9 cellular contexts compared by ENCODE assay signal in the genomic region with DNA sequence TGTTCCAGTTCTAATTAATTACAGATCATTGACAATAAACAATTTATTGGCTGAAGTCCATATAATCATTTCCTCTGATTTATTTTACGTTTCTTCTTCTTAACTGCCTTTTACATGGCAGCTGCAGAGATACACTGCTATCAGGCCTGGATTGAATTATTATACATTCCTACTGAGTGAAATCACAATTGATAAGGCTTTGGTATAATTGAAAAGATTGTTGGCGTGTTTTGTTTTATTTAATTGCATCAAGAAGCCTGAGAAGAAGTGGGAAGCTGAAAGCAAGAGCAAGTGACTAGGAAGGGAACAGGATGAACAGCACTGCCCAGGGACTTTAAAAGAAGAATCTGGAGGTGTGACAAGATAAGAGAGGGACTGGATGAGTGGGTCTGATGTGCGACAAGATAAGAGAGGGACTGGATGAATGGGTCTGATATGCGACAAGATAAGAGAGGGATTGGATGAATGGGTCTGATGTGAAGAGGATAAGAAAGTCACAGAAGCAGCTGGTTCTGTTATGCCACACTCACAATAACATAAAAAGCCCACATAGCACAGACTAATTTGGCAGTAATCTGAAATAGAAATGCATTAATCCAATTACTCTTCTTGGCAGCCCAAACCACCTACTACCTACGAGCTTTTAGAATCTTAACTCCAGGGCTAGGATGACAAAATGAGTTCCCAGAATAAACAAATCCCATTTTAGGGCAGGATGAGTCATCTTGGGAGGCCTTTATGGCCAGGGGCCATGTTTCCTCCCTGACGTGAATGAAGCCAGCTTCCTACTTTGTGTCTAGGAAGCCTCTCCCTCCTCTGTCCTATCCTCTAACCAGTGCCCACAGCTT.
A peak's percentile ranks its signal among the peaks of the same experiment; 100 is the strongest.
DNase-seq lines count a peak whose midpoint lies in the region; ATAC-seq and TF ChIP-seq lines count a peak whose summit lies in the region.
"Had no signal": no experiment of that assay in that cellular context is flagged by ENCODE, and none has a peak within 500 bp of the region (broad histone marks: within the 10 kb centered on the region; RNA-seq: fewer than 3 reads in every experiment).

No MANE protein-coding gene starts in this region.

- no peaks in the 10 kb centered on the region for H3K27me3 ChIP-seq in rectal smooth muscle tissue (ENCODE audit: control insufficient read depth, insufficient read depth, low read length)
- H3K27me3 ChIP-seq: neural progenitor cell had no signal

- ATAC-seq in GM21381 (IDR thresholded peaks at IDR 0.05; ENCODE audit: unreplicated experiment) (no peak), natural killer cell (no peak), GM19035 (IDR thresholded peaks at IDR 0.05; ENCODE audit: unreplicated experiment) (no peak)

- peaks cover 6% of the 10 kb centered on the region for H3K4me1 ChIP-seq in rectal smooth muscle tissue (ENCODE audit: control insufficient read depth, insufficient read depth, low read length)
- H3K4me1 ChIP-seq: neural progenitor cell had no signal

- no peaks in the 10 kb centered on the region for H3K4me1 Mint-ChIP-seq in natural killer cell
- H3K4me1 Mint-ChIP-seq: neural progenitor cell had no signal

- no peaks in the 10 kb centered on the region for H3K9me3 Mint-ChIP-seq in natural killer cell
- H3K9me3 Mint-ChIP-seq: neural progenitor cell had no signal

- DNase-seq in ELR (ENCODE audit: low read depth), result peak; percentile 92
- peak; percentile 63 for DNase-seq in fibroblast of the conjunctiva (ENCODE audit: low read depth)
- no peak for DNase-seq in NOMO-1 treated with dmso at 0.1 percent for 144 hours (lab: John Stamatoyannopoulos, UW; ENCODE audit: unreplicated experiment)
- DNase-seq in natural killer cell, result no peak

- no peak for TF ChIP-seq CTCF in natural killer cell (IDR thresholded peaks at IDR 0.05)

- no peak overlapping the region for H3K9ac ChIP-seq in rectal smooth muscle tissue (ENCODE audit: low read length)
- H3K9ac ChIP-seq: neural progenitor cell had no signal

- peak overlapping the region; percentile 54 for H3K27ac ChIP-seq in rectal smooth muscle tissue (ENCODE audit: low read depth, low read length)
- H3K27ac ChIP-seq: neural progenitor cell had no signal

- no peaks in the 10 kb centered on the region for H3K36me3 ChIP-seq in rectal smooth muscle tissue (ENCODE audit: control insufficient read depth, insufficient read depth, low read length)
- H3K36me3 ChIP-seq: neural progenitor cell had no signal

- no peak overlapping the region for H3K4me3 Mint-ChIP-seq in natural killer cell
- H3K4me3 Mint-ChIP-seq: neural progenitor cell had no signal

- H3K36me3 Mint-ChIP-seq in natural killer cell, result no peaks in the 10 kb centered on the region
- H3K36me3 Mint-ChIP-seq: neural progenitor cell had no signal

- no peak overlapping the region for H3K4me3 ChIP-seq in rectal smooth muscle tissue (ENCODE audit: low read length)
- H3K4me3 ChIP-seq: neural progenitor cell had no signal

- no peak overlapping the region for H3K27ac Mint-ChIP-seq in natural killer cell
- H3K27ac Mint-ChIP-seq: neural progenitor cell had no signal

- H3K27me3 Mint-ChIP-seq in natural killer cell (ENCODE audit: low read depth in 2 of 2), result peaks cover 0 to 7% of the 10 kb centered on the region in 2 donors

- intact Hi-C loops in natural killer cell (cut with micrococcal nuclease), result no loop called here

TF ChIP-seq in PFSK-1, 5 proteins besides CTCF, POLR2A, EP300 and RAD21:
- TF ChIP-seq POLR2AphosphoS5 (IDR thresholded peaks at IDR 0.05; ENCODE audit: low read depth, low read length), result peak; percentile 79
- TF ChIP-seq TAF1 (IDR thresholded peaks at IDR 0.05; ENCODE audit: borderline replicate concordance, insufficient read depth, low read length), result no peak
- TF ChIP-seq, protein P1, sequence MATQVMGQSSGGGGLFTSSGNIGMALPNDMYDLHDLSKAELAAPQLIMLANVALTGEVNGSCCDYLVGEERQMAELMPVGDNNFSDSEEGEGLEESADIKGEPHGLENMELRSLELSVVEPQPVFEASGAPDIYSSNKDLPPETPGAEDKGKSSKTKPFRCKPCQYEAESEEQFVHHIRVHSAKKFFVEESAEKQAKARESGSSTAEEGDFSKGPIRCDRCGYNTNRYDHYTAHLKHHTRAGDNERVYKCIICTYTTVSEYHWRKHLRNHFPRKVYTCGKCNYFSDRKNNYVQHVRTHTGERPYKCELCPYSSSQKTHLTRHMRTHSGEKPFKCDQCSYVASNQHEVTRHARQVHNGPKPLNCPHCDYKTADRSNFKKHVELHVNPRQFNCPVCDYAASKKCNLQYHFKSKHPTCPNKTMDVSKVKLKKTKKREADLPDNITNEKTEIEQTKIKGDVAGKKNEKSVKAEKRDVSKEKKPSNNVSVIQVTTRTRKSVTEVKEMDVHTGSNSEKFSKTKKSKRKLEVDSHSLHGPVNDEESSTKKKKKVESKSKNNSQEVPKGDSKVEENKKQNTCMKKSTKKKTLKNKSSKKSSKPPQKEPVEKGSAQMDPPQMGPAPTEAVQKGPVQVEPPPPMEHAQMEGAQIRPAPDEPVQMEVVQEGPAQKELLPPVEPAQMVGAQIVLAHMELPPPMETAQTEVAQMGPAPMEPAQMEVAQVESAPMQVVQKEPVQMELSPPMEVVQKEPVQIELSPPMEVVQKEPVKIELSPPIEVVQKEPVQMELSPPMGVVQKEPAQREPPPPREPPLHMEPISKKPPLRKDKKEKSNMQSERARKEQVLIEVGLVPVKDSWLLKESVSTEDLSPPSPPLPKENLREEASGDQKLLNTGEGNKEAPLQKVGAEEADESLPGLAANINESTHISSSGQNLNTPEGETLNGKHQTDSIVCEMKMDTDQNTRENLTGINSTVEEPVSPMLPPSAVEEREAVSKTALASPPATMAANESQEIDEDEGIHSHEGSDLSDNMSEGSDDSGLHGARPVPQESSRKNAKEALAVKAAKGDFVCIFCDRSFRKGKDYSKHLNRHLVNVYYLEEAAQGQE (IDR thresholded peaks at IDR 0.05; ENCODE audit: insufficient read depth in 1 of 2, low read depth in 2 of 2, low read length in 2 of 2), result no peak; a peak in 2 of 4 replicates
- peak; percentile 10 for TF ChIP-seq FOXP2 (optimal IDR thresholded peaks at IDR 0.05; ENCODE audit: borderline replicate concordance, extremely low read depth, extremely low read length, insufficient read depth)
- TF ChIP-seq SIN3A (IDR thresholded peaks at IDR 0.05; ENCODE audit: borderline replicate concordance, insufficient read depth, low read length), result peak; percentile 80; the same call in 1 of the 2 replicates

Comparison
In these comparisons a context has a peak if more than half of its experiments do, and no peak if none do; other contexts are left out.
1. DNase-seq: peak in ELR (single experiment) and fibroblast of the conjunctiva (single experiment); none in NOMO-1 treated with dmso at 0.1 percent for 144 hours (single experiment) and natural killer cell (single experiment).